8 cellular contexts compared by ENCODE assay signal in genomic region chr2:219442206-219443015, GRCh38. TPM values are rescaled to one million over a fixed set of nuclear protein-coding genes. Genes with fewer than 3 reads are reported as not detected.
DNase-seq lines count a peak whose midpoint lies in the region; ATAC-seq, FAIRE-seq and TF ChIP-seq lines count a peak whose summit lies in the region.

No MANE protein-coding gene starts in this region.

- intact Hi-C loops in heart left ventricle (cut with DNase I) (no loop called here), left cardiac atrium (cut with DNase I) (no loop called here), vagina (cut with DNase I) (no loop called here), lower leg skin (cut with DNase I; ENCODE audit: low total_unique reads) (no loop called here)

- peak overlapping the region; percentile 66 for H3K18ac ChIP-seq in mesendoderm (ENCODE audit: low read length)

- DNase-seq in heart left ventricle (peak in 1 of 5 donors; percentile 22), left cardiac atrium (no peak), mesendoderm (no peak), vagina (ENCODE audit: extremely low spot score in 2 of 2) (no peak), GM10248 (ENCODE audit: extremely low spot score) (no peak), H54 (ENCODE audit: insufficient read length, low spot score) (no peak), lower leg skin (ENCODE audit: low spot score in 2 of 2) (no peak)

- H3K4me1 ChIP-seq in heart left ventricle (peaks cover 0 to 78% (median 17%) of the 10 kb centered on the region in 12 donors), mesendoderm (ENCODE audit: control insufficient read depth, low read depth, low read length) (no peaks in the 10 kb centered on the region), vagina (peaks cover 31% of the 10 kb centered on the region)

- POLR2A ChIA-PET in GM10248 (lab: Yijun Ruan, JAX) = interaction anchor here (0.6 kb wide), 1 partner anchor 19 kb away, joined by 5 read pairs; no protein-coding TSS in a partner anchor

- H3K36me3 Mint-ChIP-seq in brain = no peaks in the 10 kb centered on the region

- no peak overlapping the region for H2BK120ac ChIP-seq in mesendoderm (ENCODE audit: low read depth, low read length)

- no peaks in the 10 kb centered on the region for H3K27me3 Mint-ChIP-seq in brain

- peaks cover 60% of the 10 kb centered on the region for H3K4me1 Mint-ChIP-seq in brain

- H3K9ac ChIP-seq in mesendoderm (ENCODE audit: low read length) = peak overlapping the region; percentile 57

- H3K9me3 ChIP-seq in heart left ventricle (no peaks in the 10 kb centered on the region), vagina (no peaks in the 10 kb centered on the region)

- no peak for ATAC-seq in heart left ventricle
- ATAC-seq in left cardiac atrium = no peak

- peak overlapping the region; percentile 89 to 94 (median 92) for H3K4me3 Mint-ChIP-seq in brain

- H2AK5ac ChIP-seq in mesendoderm (ENCODE audit: low read length) = no peak overlapping the region

- H3K79me1 ChIP-seq in mesendoderm (ENCODE audit: low read length) = no peaks in the 10 kb centered on the region

- H3K27ac Mint-ChIP-seq in brain = peak overlapping the region; percentile 76 to 99 (median 94)

- H4K5ac ChIP-seq in mesendoderm (ENCODE audit: low read length) = no peak overlapping the region

- H3K9me3 Mint-ChIP-seq in brain = peaks cover 0 to 2% (median 0%) of the 10 kb centered on the region in 5 experiments

- 8 to 12% (median 8%) methylated on average over 28 to 45 of the region's 45 CpGs for WGBS in heart left ventricle, 4 donors
- WGBS in mesendoderm (ENCODE audit: extremely low coverage, insufficient coverage, low lambda C conversion rate) = no CpG with 5 or more reads among the region's 45 CpGs
- 8 to 9% methylated on average over 31 to 33 of the region's 45 CpGs for WGBS in lower leg skin, 2 donors

- peak overlapping the region; percentile 42 for H3K4me2 ChIP-seq in mesendoderm (ENCODE audit: low read length)

- H3K27me3 ChIP-seq in heart left ventricle (peaks cover 0 to 34% (median 8%) of the 10 kb centered on the region in 9 donors), mesendoderm (ENCODE audit: insufficient read depth, low read length, poor library complexity) (no peaks in the 10 kb centered on the region), vagina (no peaks in the 10 kb centered on the region)

- H3K4ac ChIP-seq in mesendoderm (ENCODE audit: low read depth, low read length) = no peak overlapping the region

- FAIRE-seq in H54 (lab: Jason Lieb, UNC) = no peak

- TF ChIP-seq CTCF in heart left ventricle (IDR thresholded peaks at IDR 0.05) (no peak), brain (conservative IDR thresholded peaks at IDR 0.05) (no peak), vagina (IDR thresholded peaks at IDR 0.05) (no peak), GM10248 (IDR thresholded peaks at IDR 0.05; ENCODE audit: control extremely low read depth, extremely low read depth, low read depth, missing control alignments) (no peak), lower leg skin (IDR thresholded peaks at IDR 0.05) (no peak)

- peak overlapping the region; percentile 81 for H3K56ac ChIP-seq in mesendoderm (ENCODE audit: low read length)

- no peak overlapping the region for H4K8ac ChIP-seq in mesendoderm (ENCODE audit: low read depth, low read length)

- H3K23ac ChIP-seq in mesendoderm (ENCODE audit: low read length) = no peak overlapping the region

- H3K4me3 ChIP-seq in heart left ventricle = peak overlapping the region; percentile 39 to 63 (median 52)
- peak overlapping the region; percentile 11 for H3K4me3 ChIP-seq in mesendoderm (ENCODE audit: low read length)
- H3K4me3 ChIP-seq in vagina = peak overlapping the region; percentile 72 to 74
- H3K4me3 ChIP-seq in lower leg skin (ENCODE audit: low read depth, poor library complexity, severe bottlenecking) = no peak overlapping the region

- H2BK5ac ChIP-seq in mesendoderm (ENCODE audit: low read length) = no peak overlapping the region

- TF ChIP-seq POLR2A in heart left ventricle (IDR thresholded peaks at IDR 0.05) (no peak), vagina (IDR thresholded peaks at IDR 0.05) (no peak), H54 (IDR thresholded peaks at IDR 0.05; ENCODE audit: low read depth, low read length) (no peak), lower leg skin (IDR thresholded peaks at IDR 0.05) (no peak)

- H2BK15ac ChIP-seq in mesendoderm (replicated peaks; ENCODE audit: low read depth) = no peak overlapping the region

- no peaks in the 10 kb centered on the region for H3K79me2 ChIP-seq in mesendoderm (ENCODE audit: control insufficient read depth, insufficient read depth, low read length)

- CTCF ChIA-PET in GM10248 (lab: Yijun Ruan, JAX) = interaction anchor here (1.1 to 2.7 kb wide), 3 partner anchors 17 to 88 kb away, joined by 3 to 8 read pairs (median 4); no protein-coding TSS in a partner anchor

- H3K36me3 ChIP-seq in heart left ventricle (no peaks in the 10 kb centered on the region), mesendoderm (ENCODE audit: control insufficient read depth, insufficient read depth, low read length) (no peaks in the 10 kb centered on the region), vagina (no peaks in the 10 kb centered on the region)

- peak overlapping the region in 10 of 12 donors; percentile 68 to 96 (median 85) for H3K27ac ChIP-seq in heart left ventricle
- no peak overlapping the region for H3K27ac ChIP-seq in mesendoderm (ENCODE audit: low read depth, low read length)
- H3K27ac ChIP-seq in vagina = peak overlapping the region; percentile 87

RNA-seq across cellular contexts. Expression of gene SPEG, which starts 7.8 kb away (rescaled TPM):
- 100 to 1,000 TPM in 6 of 9 donors, 10 to 100 TPM in 3; 93.6 to 150 (median 114) TPM for total RNA-seq in heart left ventricle
- polyA plus RNA-seq in heart left ventricle = 10 to 100 TPM; 64.8 to 92.2 TPM
- 10 to 100 TPM; 94.6 to 94.9 TPM for total RNA-seq in left cardiac atrium
- polyA plus RNA-seq in brain (ENCODE audit: insufficient read depth, low read depth, low replicate concordance) = 26.3 TPM
- 6.7 TPM for polyA plus RNA-seq in mesendoderm (2013, experiment 1 of 2)
- 6.4 TPM for polyA plus RNA-seq in mesendoderm (2013, experiment 2 of 2)
- 28.2 TPM for total RNA-seq in vagina
- 10 to 100 TPM in 1 of 4 donors, 1 to 10 TPM in 3; 3.3 to 11.4 (median 5.3) TPM for total RNA-seq in lower leg skin

RNA-seq across cellular contexts. Expression of gene DES, which starts 24.2 kb away (rescaled TPM):
- over 10,000 TPM in 8 of 9 donors, 1,000 to 10,000 TPM in 1; 9,618 to 28,674 (median 17,979) TPM for total RNA-seq in heart left ventricle
- over 10,000 TPM; 15,024 to 19,385 TPM for polyA plus RNA-seq in heart left ventricle
- 1,000 to 10,000 TPM; 5,895 to 7,519 TPM for total RNA-seq in left cardiac atrium
- polyA plus RNA-seq in brain (ENCODE audit: insufficient read depth, low read depth, low replicate concordance) = 9.7 TPM
- polyA plus RNA-seq in mesendoderm (2013, experiment 1 of 2) = 3.5 TPM
- polyA plus RNA-seq in mesendoderm (2013, experiment 2 of 2) = 3.2 TPM
- 883 TPM for total RNA-seq in vagina
- total RNA-seq in lower leg skin = 100 to 1,000 TPM in 1 of 4 donors, 10 to 100 TPM in 3; 19.4 to 163 (median 37.8) TPM

RNA-seq across cellular contexts. Expression of gene DNPEP, which starts 54.7 kb away (rescaled TPM):
- total RNA-seq in heart left ventricle (100 to 1,000 TPM in 1 of 9 donors, 10 to 100 TPM in 8; 61.8 to 101 (median 73.4) TPM), left cardiac atrium (10 to 100 TPM; 52.6 to 70.5 TPM), vagina (62.9 TPM), lower leg skin (10 to 100 TPM; 52.7 to 64.0 (median 57.6) TPM)
- polyA plus RNA-seq in heart left ventricle (10 to 100 TPM; 61.3 to 69.6 TPM), brain (ENCODE audit: insufficient read depth, low read depth, low replicate concordance) (43.5 TPM)
- 49.5 TPM for polyA plus RNA-seq in mesendoderm (2013, experiment 1 of 2)
- polyA plus RNA-seq in mesendoderm (2013, experiment 2 of 2) = 50.4 TPM

RNA-seq across cellular contexts. Expression of gene GMPPA, which starts 56.3 kb away (rescaled TPM):
- total RNA-seq in heart left ventricle (10 to 100 TPM; 15.8 to 31.6 (median 20.1) TPM), left cardiac atrium (10 to 100 TPM; 29.0 to 30.0 TPM), vagina (35.4 TPM), lower leg skin (10 to 100 TPM in 3 of 4 donors, 1 to 10 TPM in 1; 5.4 to 29.9 (median 19.8) TPM)
- polyA plus RNA-seq in heart left ventricle (10 to 100 TPM; 18.2 to 35.5 TPM), brain (ENCODE audit: insufficient read depth, low read depth, low replicate concordance) (22.0 TPM)
- 20.4 TPM for polyA plus RNA-seq in mesendoderm (2013, experiment 1 of 2)
- polyA plus RNA-seq in mesendoderm (2013, experiment 2 of 2) = 20.2 TPM
